Comparison of ENCODE assay signal across 8 cellular contexts in genomic region chr11:535519-536454, GRCh38. TPM values are rescaled to one million over a fixed set of nuclear protein-coding genes. Genes with fewer than 3 reads are reported as not detected.
DNase-seq lines count a peak whose midpoint lies in the region; ATAC-seq, FAIRE-seq and TF ChIP-seq lines count a peak whose summit lies in the region.

Gene HRAS, minus strand, starts transcription at chr11:535576.

- H3K4me3 ChIP-seq in A549 = peak within 1 kb of the TSS; percentile 89
- peak within 1 kb of the TSS; percentile 91 for H3K4me3 ChIP-seq in WERI-Rb-1 (ENCODE audit: low read depth, low read length)
- H3K4me3 ChIP-seq in breast epithelium = peak within 1 kb of the TSS; percentile 74 to 89 (median 84)
- peak within 1 kb of the TSS; percentile 94 for H3K4me3 ChIP-seq in smooth muscle cell

- no peak for TF ChIP-seq RAD21 in A549 (conservative IDR thresholded peaks at IDR 0.05 in 1 of 2, IDR thresholded peaks at IDR 0.05 in 1 of 2)

- H3K4me1 ChIP-seq in A549 (peaks cover 12% of the 10 kb centered on the region), breast epithelium (peaks cover 8 to 18% of the 10 kb centered on the region in 2 donors), smooth muscle cell (ENCODE audit: low read depth) (peaks cover 5% of the 10 kb centered on the region)

- H3K9me3 ChIP-seq in A549 = no peaks in the 10 kb centered on the region
- H3K9me3 ChIP-seq in WERI-Rb-1 (ENCODE audit: severe bottlenecking) = peaks cover 2% of the 10 kb centered on the region
- H3K9me3 ChIP-seq in breast epithelium = no peaks in the 10 kb centered on the region
- H3K9me3 ChIP-seq in smooth muscle cell (replicated peaks; ENCODE audit: low read depth) = no peaks in the 10 kb centered on the region

- no peak for FAIRE-seq in A549 (lab: Jason Lieb, UNC)

- H2AFZ ChIP-seq in smooth muscle cell (ENCODE audit: low read depth) = peak within 1 kb of the TSS; percentile 32

- intact Hi-C loops in breast epithelium (cut with DNase I; ENCODE audit: low total_unique reads) = no loop called here

- no peaks in the 10 kb centered on the region for H3K27me3 ChIP-seq in WERI-Rb-1 (ENCODE audit: insufficient read depth, low read depth, severe bottlenecking)
- H3K27me3 ChIP-seq in breast epithelium = no peaks in the 10 kb centered on the region
- no peaks in the 10 kb centered on the region for H3K27me3 ChIP-seq in smooth muscle cell (ENCODE audit: low read depth)

- H3F3A ChIP-seq in smooth muscle cell (ENCODE audit: low read depth) = no peaks in the 10 kb centered on the region

- peaks cover 35% of the 10 kb centered on the region for H4K20me1 ChIP-seq in smooth muscle cell (ENCODE audit: low read depth)

- TF ChIP-seq EP300 in A549 (IDR thresholded peaks at IDR 0.05) = no peak

- 25% methylated on average over 16 of the region's 97 CpGs for WGBS in A549 (ENCODE audit: missing lambda C conversion rate)
- WGBS in smooth muscle cell (ENCODE audit: low lambda C conversion rate) = 5% methylated on average over 43 of the region's 97 CpGs

- POLR2A ChIA-PET in A549 (lab: Yijun Ruan, JAX) = interaction anchor here (0.8 to 1.2 kb wide), 5 partner anchors 9 to 329 kb away, joined by 3 to 4 read pairs (median 4); partner anchors contain the start of genes BET1L, PHRF1 and RIC8A

- ATAC-seq in A549 (peak; percentile 74 to 94), GM18867 (IDR thresholded peaks at IDR 0.05; ENCODE audit: unreplicated experiment) (peak; percentile 66), HG03108 (IDR thresholded peaks at IDR 0.05; ENCODE audit: unreplicated experiment) (peak; percentile 72)

- H3K27ac ChIP-seq in A549 (peak within 1 kb of the TSS; percentile 95 to 98), WERI-Rb-1 (peak within 1 kb of the TSS; percentile 75), breast epithelium (peak within 1 kb of the TSS; percentile 83 to 86), smooth muscle cell (ENCODE audit: low read depth) (peak within 1 kb of the TSS; percentile 75)

- H3K36me3 ChIP-seq in WERI-Rb-1 (peaks cover 32% of the 10 kb centered on the region), breast epithelium (no peaks in the 10 kb centered on the region), smooth muscle cell (ENCODE audit: low read depth) (no peaks in the 10 kb centered on the region)

- no peak for TF ChIP-seq CTCF in A549 (IDR thresholded peaks at IDR 0.05)
- TF ChIP-seq CTCF in WERI-Rb-1 (IDR thresholded peaks at IDR 0.05; ENCODE audit: low read depth, low read length) = no peak
- TF ChIP-seq CTCF in breast epithelium (IDR thresholded peaks at IDR 0.05) = no peak
- no peak for TF ChIP-seq CTCF in smooth muscle cell (IDR thresholded peaks at IDR 0.05; ENCODE audit: borderline replicate concordance, insufficient read depth, poor library complexity, severe bottlenecking)

- DNase-seq in A549 (ENCODE audit: low read depth in 1 of 2, low spot score in 1 of 2) (peak; percentile 95 to 99), NCI-H2196 (lab: John Stamatoyannopoulos, UW; ENCODE audit: unreplicated experiment) (peak; percentile 97), WERI-Rb-1 (peak; percentile 92), breast epithelium (ENCODE audit: low spot score in 2 of 2) (peak; percentile 94 to 96), iPS-NIHi7 (ENCODE audit: extremely low spot score) (peak; percentile 100), smooth muscle cell (lab: John Stamatoyannopoulos, UW; ENCODE audit: unreplicated experiment) (peak; percentile 77)

- peak within 1 kb of the TSS; percentile 97 for H3K4me2 ChIP-seq in A549
- peak within 1 kb of the TSS; percentile 95 for H3K4me2 ChIP-seq in smooth muscle cell

- H3K79me2 ChIP-seq in smooth muscle cell (ENCODE audit: low read depth) = peaks cover 16% of the 10 kb centered on the region

- peak within 1 kb of the TSS; percentile 90 for H3K9ac ChIP-seq in smooth muscle cell (ENCODE audit: low read depth)

- TF ChIP-seq POLR2A in A549 (IDR thresholded peaks at IDR 0.05; ENCODE audit: low read length) (peak; percentile 79), breast epithelium (IDR thresholded peaks at IDR 0.05) (no peak)

- CTCF ChIA-PET in A549 (lab: Yijun Ruan, JAX) = interaction anchor here (0.7 to 5.8 kb wide), 5 partner anchors 9 to 20 kb away, joined by 3 to 40 read pairs (median 5); no protein-coding TSS in a partner anchor

TF ChIP-seq in A549, 52 proteins besides CTCF, POLR2A, EP300 and RAD21:
- TF ChIP-seq BCL3 (IDR thresholded peaks at IDR 0.05) = peak; percentile 86; the same call in 2 of the 3 replicates
- TF ChIP-seq PBX3 (IDR thresholded peaks at IDR 0.05) = peak; percentile 98
- TF ChIP-seq JUN (IDR thresholded peaks at IDR 0.05) = peak in 1 of 2 experiments; percentile 85; a peak in 2 of 5 replicates
- no peak for TF ChIP-seq HOXB5 (CRISPR knock-in tag; IDR thresholded peaks at IDR 0.05)
- TF ChIP-seq RNF2 (IDR thresholded peaks at IDR 0.05; ENCODE audit: borderline replicate concordance, low read depth) = 0 out of 2 replicates have a peak, but pooled peaks have one; percentile 36
- peak; percentile 79 for TF ChIP-seq PHF8 (IDR thresholded peaks at IDR 0.05; ENCODE audit: borderline replicate concordance, low read depth)
- TF ChIP-seq KDM5A (IDR thresholded peaks at IDR 0.05) = no peak
- 0 out of 2 replicates have a peak, but pooled peaks have one; percentile 24 for TF ChIP-seq MAX (IDR thresholded peaks at IDR 0.05)

RNA-seq across cellular contexts. Expression of gene HRAS, which starts in this region (rescaled TPM):
- 56.3 and 63.3 TPM in 2 replicates for polyA plus RNA-seq in A549 (2011; rRNA removed)
- polyA plus RNA-seq in A549 (2012; cell fraction: cytosol; rRNA removed) = 189 and 255 TPM in 2 replicates
- polyA plus RNA-seq in A549 (2012; cell fraction: nucleus; rRNA removed) = 141 and 185 TPM in 2 replicates
- polyA plus RNA-seq in A549 (2017; fragmentation: RNase III; extraction: RNeasy Plus Mini Kit Qiagen cat#74134 plus additional on column Dnase treatment) = 86.9 to 96.3 TPM (median 88.2 TPM) in 3 replicates
- 71.6 and 81.9 TPM in 2 replicates for polyA minus RNA-seq in A549 (2011; rRNA and poly(A)+ RNA removed)
- total RNA-seq in breast epithelium = 10 to 100 TPM; 33.2 to 50.1 (median 33.4) TPM
- total RNA-seq in smooth muscle cell = 19.2 and 39.9 TPM in 2 replicates
- 59.1 and 82.5 TPM in 2 replicates for polyA plus RNA-seq in smooth muscle cell

Comparison
In these comparisons a context has a peak if more than half of its experiments do, and no peak if none do; other contexts are left out.
1. Peak in every context shown above with its lines: DNase-seq, ATAC-seq, H3K4me3 ChIP-seq and H3K27ac ChIP-seq.